In the genomic region with DNA sequence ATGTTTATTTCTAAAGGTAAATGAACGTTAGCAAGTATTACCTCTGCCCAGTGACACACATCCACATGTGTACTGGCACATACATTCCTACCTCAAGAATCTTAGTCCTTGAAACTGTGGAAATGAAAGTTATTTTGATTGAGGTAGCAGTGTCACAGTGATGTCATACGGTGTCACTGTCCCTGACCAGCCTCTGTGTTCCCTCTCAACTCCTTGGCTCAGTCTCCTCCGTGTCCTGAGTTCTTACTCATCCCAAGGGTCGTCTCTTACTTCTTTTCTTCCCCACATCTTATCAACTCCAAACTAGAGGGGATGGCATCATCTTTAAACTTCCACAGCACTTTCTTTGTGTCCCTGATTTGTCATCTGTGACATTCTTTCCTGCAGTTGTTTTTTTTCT, we compare ENCODE assay signal across 12 cellular contexts. TPM values are rescaled to one million over a fixed set of nuclear protein-coding genes. Genes with fewer than 3 reads are reported as not detected.
DNase-seq lines count a peak whose midpoint lies in the region; ATAC-seq and TF ChIP-seq lines count a peak whose summit lies in the region.
"Had no signal": no experiment of that assay in that cellular context is flagged by ENCODE, and none has a peak within 500 bp of the region (broad histone marks: within the 10 kb centered on the region; RNA-seq: fewer than 3 reads in every experiment).

No MANE protein-coding gene starts in this region.

- ATAC-seq in CD4-positive, CD25-positive, alpha-beta regulatory T cell (ENCODE audit: low read depth in 2 of 2), result no peak
- ATAC-seq in natural killer cell treated with Interleukin-12 subunit alpha and Interleukin-12 subunit beta and Interleukin-15 and Interleukin-18, amount 100 ng/mL, for 72 hours, result no peak
- ATAC-seq in GM21576 (IDR thresholded peaks at IDR 0.05; ENCODE audit: unreplicated experiment) (no peak), GM18907 (IDR thresholded peaks at IDR 0.05; ENCODE audit: unreplicated experiment) (no peak)
- ATAC-seq: heart left ventricle had no signal

- H3K4me1 Mint-ChIP-seq in CD4-positive, CD25-positive, alpha-beta regulatory T cell, result peaks cover 38 to 79% (median 65%) of the 10 kb centered on the region in 4 donors
- peaks cover 48 to 72% (median 70%) of the 10 kb centered on the region in 3 donors for H3K4me1 Mint-ChIP-seq in IgD-negative memory B cell
- H3K4me1 Mint-ChIP-seq in chondrocyte (ENCODE audit: low read depth), result peaks cover 43% of the 10 kb centered on the region
- H3K4me1 Mint-ChIP-seq in natural killer cell treated with Interleukin-12 subunit alpha and Interleukin-12 subunit beta and Interleukin-15 and Interleukin-18, amount 100 ng/mL, for 72 hours (ENCODE audit: low read depth in 2 of 2), result peaks cover 58 to 75% of the 10 kb centered on the region in 2 donors

- H3K27ac Mint-ChIP-seq in CD4-positive, CD25-positive, alpha-beta regulatory T cell, result peak overlapping the region; percentile 95 to 100 (median 99)
- H3K27ac Mint-ChIP-seq in IgD-negative memory B cell (peak overlapping the region; percentile 24 to 68 (median 64)), chondrocyte (ENCODE audit: unreplicated experiment) (peak overlapping the region; percentile 57)
- H3K27ac Mint-ChIP-seq in natural killer cell treated with Interleukin-12 subunit alpha and Interleukin-12 subunit beta and Interleukin-15 and Interleukin-18, amount 100 ng/mL, for 72 hours, result peak overlapping the region; percentile 91 to 94

- H3K4me3 ChIP-seq in CD4-positive, CD25-positive, alpha-beta regulatory T cell (ENCODE audit: low read depth, low read length), result peak overlapping the region; percentile 96
- H3K4me3 ChIP-seq: cardiac muscle cell had no signal

- H3K9me3 Mint-ChIP-seq in CD4-positive, CD25-positive, alpha-beta regulatory T cell, result peaks cover 0 to 1% (median 0%) of the 10 kb centered on the region in 7 donors
- H3K9me3 Mint-ChIP-seq in IgD-negative memory B cell (no peaks in the 10 kb centered on the region), chondrocyte (ENCODE audit: low read depth) (no peaks in the 10 kb centered on the region)
- no peaks in the 10 kb centered on the region for H3K9me3 Mint-ChIP-seq in natural killer cell treated with Interleukin-12 subunit alpha and Interleukin-12 subunit beta and Interleukin-15 and Interleukin-18, amount 100 ng/mL, for 72 hours

- H3K27me3 ChIP-seq in CD4-positive, CD25-positive, alpha-beta regulatory T cell (ENCODE audit: control insufficient read depth, insufficient read depth, low read length), result no peaks in the 10 kb centered on the region
- H3K27me3 ChIP-seq: cardiac muscle cell, heart left ventricle had no signal

- H3K4me3 Mint-ChIP-seq in CD4-positive, CD25-positive, alpha-beta regulatory T cell, result peak overlapping the region; percentile 96 to 99 (median 98)
- H3K4me3 Mint-ChIP-seq in IgD-negative memory B cell (peak overlapping the region; percentile 65 to 97 (median 88)), chondrocyte (ENCODE audit: unreplicated experiment) (no peak overlapping the region)
- H3K4me3 Mint-ChIP-seq in natural killer cell treated with Interleukin-12 subunit alpha and Interleukin-12 subunit beta and Interleukin-15 and Interleukin-18, amount 100 ng/mL, for 72 hours, result peak overlapping the region; percentile 96

- no peaks in the 10 kb centered on the region for H3K9me3 ChIP-seq in CD4-positive, CD25-positive, alpha-beta regulatory T cell (ENCODE audit: control insufficient read depth in 2 of 2, low read length in 2 of 2)
- H3K9me3 ChIP-seq: heart left ventricle had no signal

- peak in 1 of 3 donors; percentile 31 for DNase-seq in CD4-positive, CD25-positive, alpha-beta regulatory T cell
- DNase-seq in chondrocyte (ENCODE audit: low spot score) (no peak), NCI-H226 (no peak), SHP77 (lab: John Stamatoyannopoulos, UW) (no peak)
- DNase-seq in natural killer cell treated with Interleukin-12 subunit alpha and Interleukin-12 subunit beta and Interleukin-15 and Interleukin-18, amount 100 ng/mL, for 72 hours (ENCODE audit: low spot score), result no peak
- DNase-seq: heart left ventricle, NCI-H1105 had no signal

- H3K36me3 ChIP-seq in CD4-positive, CD25-positive, alpha-beta regulatory T cell (ENCODE audit: control insufficient read depth, insufficient read depth, low read length), result peaks cover 18% of the 10 kb centered on the region
- H3K36me3 ChIP-seq: cardiac muscle cell had no signal

- H3K27ac ChIP-seq in CD4-positive, CD25-positive, alpha-beta regulatory T cell (ENCODE audit: insufficient read depth, low read length, poor library complexity, severe bottlenecking), result peak overlapping the region; percentile 87
- H3K27ac ChIP-seq: cardiac muscle cell, VCaP had no signal

- H3K4me1 ChIP-seq in CD4-positive, CD25-positive, alpha-beta regulatory T cell (ENCODE audit: control insufficient read depth, insufficient read depth, low read length, poor library complexity, severe bottlenecking), result peaks cover 81% of the 10 kb centered on the region

- H3K27me3 Mint-ChIP-seq in CD4-positive, CD25-positive, alpha-beta regulatory T cell, result no peaks in the 10 kb centered on the region
- H3K27me3 Mint-ChIP-seq in IgD-negative memory B cell, result no peaks in the 10 kb centered on the region
- H3K27me3 Mint-ChIP-seq in chondrocyte (ENCODE audit: low read depth), result no peaks in the 10 kb centered on the region
- no peaks in the 10 kb centered on the region for H3K27me3 Mint-ChIP-seq in natural killer cell treated with Interleukin-12 subunit alpha and Interleukin-12 subunit beta and Interleukin-15 and Interleukin-18, amount 100 ng/mL, for 72 hours

- no peak for TF ChIP-seq CTCF in chondrocyte (IDR thresholded peaks at IDR 0.05)

- peaks cover 40% of the 10 kb centered on the region for H3K36me3 Mint-ChIP-seq in CD4-positive, CD25-positive, alpha-beta regulatory T cell
- no peaks in the 10 kb centered on the region for H3K36me3 Mint-ChIP-seq in IgD-negative memory B cell
- H3K36me3 Mint-ChIP-seq in chondrocyte (ENCODE audit: low read depth), result no peaks in the 10 kb centered on the region
- H3K36me3 Mint-ChIP-seq in natural killer cell treated with Interleukin-12 subunit alpha and Interleukin-12 subunit beta and Interleukin-15 and Interleukin-18, amount 100 ng/mL, for 72 hours, result no peaks in the 10 kb centered on the region

RNA-seq across cellular contexts. Expression of a gene that starts 3.3 kb away (rescaled TPM):
- 167 TPM for total RNA-seq in CD4-positive, CD25-positive, alpha-beta regulatory T cell
- polyA plus RNA-seq in CD4-positive, CD25-positive, alpha-beta regulatory T cell, result 10 to 100 TPM; 44.8 to 62.3 (median 58.6) TPM
- polyA plus RNA-seq in IgD-negative memory B cell, result 19.6 TPM
- 28.6 to 55.5 TPM (median 55.2 TPM) in 3 replicates for total RNA-seq in chondrocyte
- 10 to 100 TPM; 44.7 to 47.4 TPM for total RNA-seq in natural killer cell treated with Interleukin-12 subunit alpha and Interleukin-12 subunit beta and Interleukin-15 and Interleukin-18, amount 100 ng/mL, for 72 hours
